In the genomic region with DNA sequence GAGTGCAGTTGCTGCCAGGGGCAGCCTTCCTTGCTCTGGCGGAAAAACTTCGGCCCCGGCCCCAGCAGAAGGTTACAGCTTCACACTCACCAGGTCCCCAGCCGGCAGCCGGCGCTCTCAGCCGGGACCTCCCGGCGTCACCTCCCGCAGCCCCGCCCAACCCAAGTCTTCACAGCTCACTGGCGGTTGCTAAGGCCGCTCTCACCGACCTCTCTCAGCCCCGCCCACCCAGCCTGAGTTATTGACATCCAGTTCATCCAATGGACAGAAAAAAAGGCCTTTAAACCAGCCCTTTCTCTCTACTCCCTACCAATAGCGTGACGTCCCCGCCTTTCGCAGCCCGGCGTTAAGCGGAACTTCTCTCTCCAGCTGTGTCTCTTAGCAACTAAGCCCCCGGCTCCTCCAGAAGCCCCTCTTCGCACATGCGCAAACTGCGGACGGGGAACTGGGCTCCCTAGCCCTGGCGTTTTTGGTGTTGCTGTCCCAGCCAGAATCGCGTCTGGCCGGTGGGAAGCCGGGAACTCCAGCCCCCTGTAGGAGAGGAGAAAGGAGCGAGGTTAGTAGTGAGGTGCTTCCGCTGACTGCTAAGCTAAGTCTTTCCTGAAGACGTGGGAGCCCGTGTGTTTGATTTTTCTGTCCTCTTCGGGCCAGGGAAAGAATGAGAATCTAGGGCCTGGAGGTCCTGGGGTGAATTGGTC, we compare ENCODE assay signal across 8 cellular contexts. TPM values are rescaled to one million over a fixed set of nuclear protein-coding genes. Genes with fewer than 3 reads are reported as not detected.
DNase-seq lines count a peak whose midpoint lies in the region; ATAC-seq and TF ChIP-seq lines count a peak whose summit lies in the region.

A gene (plus strand): TSS at position 376 of the 698 bp plus-strand sequence. CDS start 9,189 bp downstream, outside the sequence.

- POLR2A ChIA-PET in activated CD4-positive, alpha-beta T cell treated with anti-CD3 and anti-CD28 coated beads, Interleukin-2, amount 10 ng/mL, durations not matched to agents 7 days and 5 days (lab: Charles Lee) = interaction anchor here (0.6 to 1.3 kb wide), 2 partner anchors 182 to 190 kb away, joined by 4 to 5 read pairs; a partner anchor contains a TSS

- intact Hi-C loops in left colon (cut with DNase I, micrococcal nuclease) = no loop called here

- DNase-seq in NCI-H526 treated with DMSO at 0.1 percent for 48 hours (lab: John Stamatoyannopoulos, UW) (peak; percentile 97), cortex of kidney (lab: John Stamatoyannopoulos, UW) (peak; percentile 21), left colon (peak; percentile 99)
- DNase-seq in activated CD4-positive, alpha-beta T cell treated with anti-CD3 and anti-CD28 coated beads, Interleukin-2, amount 10 ng/mL, durations not matched to agents 7 days and 5 days = peak; percentile 99
- DNase-seq in stimulated activated CD4-positive, alpha-beta T cell treated with anti-CD3 and anti-CD28 coated beads, Interleukin-1b, Interleukin-23, amount 100 ng/mL, for 4 hours (ENCODE audit: low read depth in 2 of 2) = peak; percentile 93 to 99

- TF ChIP-seq CTCF in C4-2B (conservative IDR thresholded peaks at IDR 0.05) = peak; percentile 55

- CTCF ChIA-PET in activated CD4-positive, alpha-beta T cell treated with anti-CD3 and anti-CD28 coated beads, Interleukin-2, amount 10 ng/mL, durations not matched to agents 7 days and 5 days (lab: Charles Lee) = interaction anchor here (0.5 to 3.2 kb wide), 18 partner anchors 8 to 664 kb away, joined by 3 to 14 read pairs (median 4); a partner anchor contains a TSS

- H3K27ac ChIP-seq in C4-2B = peak within 1 kb of the TSS; percentile 27

- H3K4me3 Mint-ChIP-seq in activated CD4-positive, alpha-beta T cell treated with anti-CD3 and anti-CD28 coated beads, Interleukin-2, amount 10 ng/mL, durations not matched to agents 7 days and 5 days = peak within 1 kb of the TSS; percentile 94

- H3K9me3 Mint-ChIP-seq in activated CD4-positive, alpha-beta T cell treated with anti-CD3 and anti-CD28 coated beads, Interleukin-2, amount 10 ng/mL, durations not matched to agents 7 days and 5 days = no peaks in the 10 kb centered on the region

- peaks cover 26% of the 10 kb centered on the region for H3K4me1 Mint-ChIP-seq in activated CD4-positive, alpha-beta T cell treated with anti-CD3 and anti-CD28 coated beads, Interleukin-2, amount 10 ng/mL, durations not matched to agents 7 days and 5 days

- H3K27ac Mint-ChIP-seq in activated CD4-positive, alpha-beta T cell treated with anti-CD3 and anti-CD28 coated beads, Interleukin-2, amount 10 ng/mL, durations not matched to agents 7 days and 5 days = peak within 1 kb of the TSS; percentile 92

- peaks cover 2% of the 10 kb centered on the region for H3K36me3 Mint-ChIP-seq in activated CD4-positive, alpha-beta T cell treated with anti-CD3 and anti-CD28 coated beads, Interleukin-2, amount 10 ng/mL, durations not matched to agents 7 days and 5 days (ENCODE audit: low read depth)

- peak; percentile 100 for ATAC-seq in GM19372 (IDR thresholded peaks at IDR 0.05; ENCODE audit: low read depth, unreplicated experiment)
- ATAC-seq in HG03521 (IDR thresholded peaks at IDR 0.05; ENCODE audit: unreplicated experiment) = peak; percentile 98
- ATAC-seq in left colon = peak; percentile 98

- no peaks in the 10 kb centered on the region for H3K27me3 Mint-ChIP-seq in activated CD4-positive, alpha-beta T cell treated with anti-CD3 and anti-CD28 coated beads, Interleukin-2, amount 10 ng/mL, durations not matched to agents 7 days and 5 days

RNA-seq across cellular contexts. Expression of the gene that starts here (rescaled TPM):
- total RNA-seq in activated CD4-positive, alpha-beta T cell treated with anti-CD3 and anti-CD28 coated beads, Interleukin-2, amount 10 ng/mL, durations not matched to agents 7 days and 5 days = 1 to 10 TPM; 1.7 to 2.1 TPM
- 1 to 10 TPM; 3.7 to 5.2 TPM for total RNA-seq in left colon

Comparison
In these comparisons a context has a peak if more than half of its experiments do, and no peak if none do; other contexts are left out.
1. Peak in every context shown above with its lines: DNase-seq, ATAC-seq and H3K27ac ChIP-seq.
2. DNase-seq: peak in every context shown above with its lines; median percentile 99 in activated CD4-positive, alpha-beta T cell treated with anti-CD3 and anti-CD28 coated beads, Interleukin-2, amount 10 ng/mL, durations not matched to agents 7 days and 5 days; 99 in left colon; 97 in NCI-H526 treated with DMSO at 0.1 percent for 48 hours; 96 in stimulated activated CD4-positive, alpha-beta T cell treated with anti-CD3 and anti-CD28 coated beads, Interleukin-1b, Interleukin-23, amount 100 ng/mL, for 4 hours; 21 in cortex of kidney.